Comparison of ENCODE assay signal across 8 cellular contexts in the genomic region with DNA sequence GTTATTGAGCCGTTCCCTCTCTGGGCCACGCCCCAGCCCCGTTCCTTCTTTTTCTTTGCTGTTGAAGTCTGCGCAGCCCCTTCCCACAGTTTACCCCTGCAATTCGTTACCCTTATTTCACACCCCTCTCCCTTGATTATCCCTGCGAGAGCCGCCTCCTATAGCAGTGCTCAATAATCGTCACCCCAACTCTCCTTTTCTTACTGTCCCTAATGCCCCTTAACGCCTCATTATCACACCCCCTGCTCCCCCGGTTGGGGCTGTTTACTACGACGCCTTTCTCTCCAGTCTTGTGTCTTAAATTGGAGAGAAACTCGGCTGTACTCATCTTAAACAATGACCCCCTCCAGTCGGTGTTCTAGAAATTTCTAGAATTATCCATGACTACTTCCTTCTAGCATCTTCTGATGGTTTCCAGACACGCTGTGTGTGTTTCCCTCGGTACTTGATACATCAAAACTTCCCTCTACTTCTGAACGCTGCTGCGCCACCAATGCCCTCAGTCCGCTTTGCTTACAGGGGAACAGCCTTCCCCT. TPM values are rescaled to one million over a fixed set of nuclear protein-coding genes. Genes with fewer than 3 reads are reported as not detected.
DNase-seq lines count a peak whose midpoint lies in the region; ATAC-seq, FAIRE-seq and TF ChIP-seq lines count a peak whose summit lies in the region.

No MANE protein-coding gene starts in this region.

- H3K79me2 ChIP-seq in KMS-11 (ENCODE audit: insufficient read depth, low read depth) (peaks cover 84% of the 10 kb centered on the region), mesendoderm (ENCODE audit: control insufficient read depth, insufficient read depth, low read length) (peaks cover 4% of the 10 kb centered on the region)

- peaks cover 30% of the 10 kb centered on the region for H3K4me1 ChIP-seq in CD8-positive, alpha-beta T cell (ENCODE audit: insufficient read depth, low read length)
- H3K4me1 ChIP-seq in KMS-11 (ENCODE audit: low read depth, poor library complexity, severe bottlenecking) = peaks cover 55% of the 10 kb centered on the region
- peaks cover 19% of the 10 kb centered on the region for H3K4me1 ChIP-seq in mesendoderm (ENCODE audit: control insufficient read depth, low read depth, low read length)

- H4K8ac ChIP-seq in mesendoderm (ENCODE audit: low read depth, low read length) = no peak overlapping the region

- H3K9ac ChIP-seq in KMS-11 (peak overlapping the region; percentile 49; the same call in 1 of the 2 replicates), mesendoderm (ENCODE audit: low read length) (peak overlapping the region; percentile 83)

- POLR2A ChIA-PET in CD8-positive, alpha-beta T cell (lab: Charles Lee) = interaction anchor here (0.9 to 2.1 kb wide), 2 partner anchors 8 to 96 kb away, joined by 3 to 6 read pairs; partner anchors contain the start of gene ADIPOR2

- no peak for ATAC-seq in CD8-positive, alpha-beta T cell
- ATAC-seq in activated CD4-positive, CD25-positive, alpha-beta regulatory T cell treated with anti-CD3 and anti-CD28 coated beads, Interleukin-2, amount 50 U/mL, for 24 hours = no peak
- no peak for ATAC-seq in HG03108 (IDR thresholded peaks at IDR 0.05; ENCODE audit: unreplicated experiment)
- no peak for ATAC-seq in GM21786 (IDR thresholded peaks at IDR 0.05; ENCODE audit: unreplicated experiment)

- TF ChIP-seq CTCF in CD8-positive, alpha-beta T cell (IDR thresholded peaks at IDR 0.05) = no peak
- TF ChIP-seq CTCF in KMS-11 (conservative IDR thresholded peaks at IDR 0.05; ENCODE audit: low read depth, low read length) = no peak

- H2BK5ac ChIP-seq in mesendoderm (ENCODE audit: low read length) = no peak overlapping the region

- H2BK15ac ChIP-seq in mesendoderm (replicated peaks; ENCODE audit: low read depth) = no peak overlapping the region

- FAIRE-seq in urothelium cell line (lab: Jason Lieb, UNC) = peak; percentile 63

- peak overlapping the region; percentile 59 for H3K4me3 ChIP-seq in CD8-positive, alpha-beta T cell (ENCODE audit: low read depth, low read length)
- H3K4me3 ChIP-seq in KMS-11 (IDR thresholded peaks at IDR 0.05; ENCODE audit: insufficient read depth, low read depth, low read length) = no peak overlapping the region
- H3K4me3 ChIP-seq in mesendoderm (ENCODE audit: low read length) = peak overlapping the region; percentile 62

- H4K20me1 ChIP-seq in KMS-11 (ENCODE audit: insufficient read depth) = peaks cover 12% of the 10 kb centered on the region

- H3K18ac ChIP-seq in mesendoderm (ENCODE audit: low read length) = peak overlapping the region; percentile 32

- peak overlapping the region; percentile 81 for H3K27ac ChIP-seq in CD8-positive, alpha-beta T cell (ENCODE audit: low read depth, low read length)
- H3K27ac ChIP-seq in KMS-11 (peak overlapping the region; percentile 60), mesendoderm (ENCODE audit: low read depth, low read length) (no peak overlapping the region)

- no peaks in the 10 kb centered on the region for H3K9me3 Mint-ChIP-seq in CD8-positive, alpha-beta T cell

- intact Hi-C loops in CD8-positive, alpha-beta T cell (cut with DNase I, micrococcal nuclease) = loop anchor here (2.0 to 10.0 kb wide), 6 partner anchors 96 to 1140 kb away; partner anchors contain the start of genes ADIPOR2 (in 1 of the 2), B4GALNT3 (in 1 of the 2) and WNK1 (in 1 of the 2)

- H3K23ac ChIP-seq in mesendoderm (ENCODE audit: low read length) = no peak overlapping the region

- H3K36me3 ChIP-seq in CD8-positive, alpha-beta T cell (ENCODE audit: insufficient read depth, low read length) = no peaks in the 10 kb centered on the region
- no peaks in the 10 kb centered on the region for H3K36me3 ChIP-seq in KMS-11 (ENCODE audit: insufficient read depth)
- no peaks in the 10 kb centered on the region for H3K36me3 ChIP-seq in mesendoderm (ENCODE audit: control insufficient read depth, insufficient read depth, low read length)

- H3K4me2 ChIP-seq in KMS-11 = peak overlapping the region; percentile 88
- H3K4me2 ChIP-seq in mesendoderm (ENCODE audit: low read length) = peak overlapping the region; percentile 98

- no peak overlapping the region for H2BK120ac ChIP-seq in mesendoderm (ENCODE audit: low read depth, low read length)

- H3K36me3 Mint-ChIP-seq in CD8-positive, alpha-beta T cell = peaks cover 17% of the 10 kb centered on the region

- peaks cover 4% of the 10 kb centered on the region for H3K79me1 ChIP-seq in mesendoderm (ENCODE audit: low read length)

- peak overlapping the region; percentile 84 for H3K56ac ChIP-seq in mesendoderm (ENCODE audit: low read length)

- peak overlapping the region; percentile 92 for H3K27ac Mint-ChIP-seq in CD8-positive, alpha-beta T cell

- H2AK5ac ChIP-seq in mesendoderm (ENCODE audit: low read length) = no peak overlapping the region

- DNase-seq in CD8-positive, alpha-beta T cell = no peak
- DNase-seq in cerebellar cortex (ENCODE audit: low spot score) (peak; percentile 69), mesendoderm (no peak), urothelium cell line (ENCODE audit: low spot score) (no peak)

- H3K4me1 Mint-ChIP-seq in CD8-positive, alpha-beta T cell (ENCODE audit: low read depth) = peaks cover 48% of the 10 kb centered on the region

- no peak overlapping the region for H2AFZ ChIP-seq in KMS-11 (ENCODE audit: low read depth)

- no CpG with 5 or more reads among the region's 19 CpGs for WGBS in mesendoderm (ENCODE audit: extremely low coverage, insufficient coverage, low lambda C conversion rate)

- H4K5ac ChIP-seq in mesendoderm (ENCODE audit: low read length) = no peak overlapping the region

- H3K27me3 ChIP-seq in CD8-positive, alpha-beta T cell (ENCODE audit: insufficient read depth, low read length) = no peaks in the 10 kb centered on the region
- H3K27me3 ChIP-seq in KMS-11 (ENCODE audit: insufficient read depth, low read depth) (no peaks in the 10 kb centered on the region), mesendoderm (ENCODE audit: insufficient read depth, low read length, poor library complexity) (peaks cover 6% of the 10 kb centered on the region)

- peak overlapping the region; percentile 91 for H3K4me3 Mint-ChIP-seq in CD8-positive, alpha-beta T cell

- H3K27me3 Mint-ChIP-seq in CD8-positive, alpha-beta T cell (ENCODE audit: low read depth) = no peaks in the 10 kb centered on the region

- CTCF ChIA-PET in CD8-positive, alpha-beta T cell (lab: Charles Lee) = interaction anchor here (1.0 to 4.4 kb wide), 2 partner anchors 8 to 12 kb away, joined by 3 to 35 read pairs; no protein-coding TSS in a partner anchor

- H3K9me3 ChIP-seq in CD8-positive, alpha-beta T cell (ENCODE audit: low read length) = no peaks in the 10 kb centered on the region

- peak overlapping the region; percentile 37 for H3K4ac ChIP-seq in mesendoderm (ENCODE audit: low read depth, low read length)

RNA-seq across cellular contexts. Expression of gene FBXL14, which starts 0.7 kb away (rescaled TPM):
- total RNA-seq in CD8-positive, alpha-beta T cell = 10 to 100 TPM; 28.1 to 30.5 TPM
- polyA plus RNA-seq in mesendoderm (2013, experiment 1 of 2) = 2.8 TPM
- polyA plus RNA-seq in mesendoderm (2013, experiment 2 of 2) = 2.9 TPM

RNA-seq across cellular contexts. Expression of gene WNT5B, which starts 33.9 kb away (rescaled TPM):
- total RNA-seq in CD8-positive, alpha-beta T cell = not detected
- 4.7 TPM for polyA plus RNA-seq in mesendoderm (2013, experiment 1 of 2)
- 4.9 TPM for polyA plus RNA-seq in mesendoderm (2013, experiment 2 of 2)
